1 cellular context compared by ENCODE assay signal in genomic region chr6:52663935-52664184, GRCh38.
TF ChIP-seq lines count a peak whose summit lies in the region.

No MANE protein-coding gene starts in this region.

TF ChIP-seq in HCT116, 20 proteins besides CTCF, POLR2A, EP300 and RAD21 (continued from another document):
- TF ChIP-seq ZBTB33 (IDR thresholded peaks at IDR 0.05; ENCODE audit: extremely low read depth, insufficient replicate concordance, low read length) (no peak), CBX3 (IDR thresholded peaks at IDR 0.05; ENCODE audit: low read depth) (no peak), EZH2 (IDR thresholded peaks at IDR 0.05) (no peak), REST (IDR thresholded peaks at IDR 0.05; ENCODE audit: low read depth) (no peak), ZNF274 (IDR thresholded peaks at IDR 0.05; ENCODE audit: low read depth, low read length) (no peak), ZFX (IDR thresholded peaks at IDR 0.05) (no peak), ATF3 (IDR thresholded peaks at IDR 0.05) (no peak), YY1 (IDR thresholded peaks at IDR 0.05; ENCODE audit: extremely low read depth, insufficient replicate concordance, low read depth, low read length) (no peak), EGR1 (IDR thresholded peaks at IDR 0.05; ENCODE audit: low read depth) (no peak), EZH2phosphoT487 (IDR thresholded peaks at IDR 0.05; ENCODE audit: borderline replicate concordance) (no peak), FOSL1 (IDR thresholded peaks at IDR 0.05; ENCODE audit: low read depth) (no peak)
